20 cellular contexts compared by ENCODE assay signal in the genomic region with DNA sequence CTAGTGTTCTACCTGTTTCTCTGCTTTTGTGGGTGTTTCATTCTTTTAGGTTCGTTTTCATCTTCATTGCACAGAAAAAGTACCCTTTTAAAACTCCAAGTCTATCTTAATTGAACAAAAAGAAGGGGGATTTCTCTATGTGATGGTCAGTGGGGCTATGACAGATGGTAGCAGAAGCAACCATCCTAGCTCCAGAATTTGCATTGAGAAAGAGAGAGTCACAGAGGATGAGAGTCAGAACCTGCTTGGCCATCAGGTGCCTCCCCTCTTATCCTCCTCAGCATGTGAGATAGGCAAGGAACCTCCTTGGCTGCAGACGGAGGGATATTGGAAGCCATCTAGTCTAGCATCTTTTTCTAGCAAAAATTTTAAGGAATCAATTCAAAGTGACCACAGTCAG.
"Had no signal": no experiment of that assay in that cellular context is flagged by ENCODE, and none has a peak within 500 bp of the region (broad histone marks: within the 10 kb centered on the region; RNA-seq: fewer than 3 reads in every experiment).

No MANE protein-coding gene starts in this region.

- H3K4me3 ChIP-seq: lower lobe of right lung, sigmoid colon, smooth muscle cell, upper lobe of right lung had no signal

- H3K27me3 ChIP-seq: sigmoid colon, upper lobe of right lung had no signal

- DNase-seq: activated CD4-positive, alpha-beta T cell treated with anti-CD3 and anti-CD28 coated beads, Interleukin-2, amount 10 ng/mL, durations not matched to agents 7 days and 5 days; activated CD4-positive, CD25-positive, alpha-beta regulatory T cell treated with anti-CD3 and anti-CD28 coated beads, Interleukin-2, amount 50 U/mL, for 72 hours; activated CD8-positive, alpha-beta memory T cell treated with anti-CD3 and anti-CD28 coated beads, Interleukin-2, amount 10 ng/mL, durations not matched to agents 7 days and 5 days; activated CD8-positive, alpha-beta T cell treated with anti-CD3 and anti-CD28 coated beads for 36 hours; activated gamma-delta T cell; activated T-cell treated with anti-CD3 and anti-CD28 coated beads for 4 hours; aorta; foreskin fibroblast; kidney; lower lobe of right lung; mesendoderm; naive B cell; occipital lobe; sigmoid colon; stimulated activated CD4-positive, alpha-beta T cell treated with anti-CD3 and anti-CD28 coated beads, Interleukin-2, amount 100 ng/mL, for 48 hours; stimulated activated naive CD8-positive, alpha-beta T cell treated with anti-CD3 and anti-CD28 coated beads, Interleukin-15, Interleukin-2, amounts not matched to agents 100 U/mL and 50 U/mL, for 24 hours; upper lobe of right lung; WERI-Rb-1 had no signal

- H3K36me3 ChIP-seq: lower lobe of right lung, sigmoid colon, upper lobe of right lung, WERI-Rb-1 had no signal

- ATAC-seq: activated CD8-positive, alpha-beta memory T cell treated with anti-CD3 and anti-CD28 coated beads, Interleukin-2, amount 10 ng/mL, durations not matched to agents 7 days and 5 days; activated CD8-positive, alpha-beta T cell treated with anti-CD3 and anti-CD28 coated beads for 36 hours; left lobe of liver; lower lobe of right lung; stimulated activated naive CD8-positive, alpha-beta T cell treated with anti-CD3 and anti-CD28 coated beads, Interleukin-15, Interleukin-2, amounts not matched to agents 100 U/mL and 50 U/mL, for 24 hours; upper lobe of right lung had no signal

- H3K4me2 ChIP-seq: smooth muscle cell had no signal

- H3K4me1 ChIP-seq: lower lobe of right lung, sigmoid colon, upper lobe of right lung had no signal

- H3K9me3 ChIP-seq: lower lobe of right lung, sigmoid colon, upper lobe of right lung had no signal

- H3K27ac ChIP-seq: lower lobe of right lung, sigmoid colon, upper lobe of right lung, WERI-Rb-1 had no signal
